In the genomic region with DNA sequence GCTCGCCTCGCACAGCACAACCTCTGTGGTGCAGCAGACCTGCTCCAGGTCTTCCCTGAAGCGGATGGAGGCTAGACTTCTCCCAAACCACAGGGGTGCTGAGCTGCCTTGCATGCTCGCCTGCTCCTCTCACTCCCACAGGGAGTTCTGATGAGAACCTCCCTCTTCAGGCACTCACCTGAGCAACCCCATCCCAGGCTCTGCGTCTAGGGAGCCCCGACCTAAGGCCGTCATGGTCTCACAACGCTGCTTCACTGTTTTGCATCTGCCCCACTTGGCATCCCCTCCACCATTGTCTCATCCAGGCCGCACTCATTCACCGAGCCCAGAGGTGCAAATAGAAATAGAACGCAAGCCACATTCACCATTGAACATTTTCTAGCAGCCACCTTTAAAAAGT, we compare ENCODE assay signal across 9 cellular contexts. TPM values are rescaled to one million over a fixed set of nuclear protein-coding genes. Genes with fewer than 3 reads are reported as not detected.
"Had no signal": no experiment of that assay in that cellular context is flagged by ENCODE, and none has a peak within 500 bp of the region (broad histone marks: within the 10 kb centered on the region; RNA-seq: fewer than 3 reads in every experiment).

No MANE protein-coding gene starts in this region.

- H3K4me3 Mint-ChIP-seq: H9, IgD-negative memory B cell had no signal

- H3K9me3 Mint-ChIP-seq: IgD-negative memory B cell had no signal

- ATAC-seq: HepG2 had no signal

- H3K27ac Mint-ChIP-seq: IgD-negative memory B cell had no signal

- FAIRE-seq: H54, HepG2 had no signal

- DNase-seq: GOT3, H9, HCEC 1CT, KBM-7 had no signal

- H3K36me3 Mint-ChIP-seq: IgD-negative memory B cell had no signal

- H3K27ac ChIP-seq: HL-60 had no signal

RNA-seq across cellular contexts. Expression of gene MC5R, which starts 24.6 kb away (rescaled TPM):
- total RNA-seq: H9, HepG2, HT1080 had no signal
- polyA plus RNA-seq: HepG2, IgD-negative memory B cell had no signal
